7 cellular contexts compared by ENCODE assay signal in the genomic region with DNA sequence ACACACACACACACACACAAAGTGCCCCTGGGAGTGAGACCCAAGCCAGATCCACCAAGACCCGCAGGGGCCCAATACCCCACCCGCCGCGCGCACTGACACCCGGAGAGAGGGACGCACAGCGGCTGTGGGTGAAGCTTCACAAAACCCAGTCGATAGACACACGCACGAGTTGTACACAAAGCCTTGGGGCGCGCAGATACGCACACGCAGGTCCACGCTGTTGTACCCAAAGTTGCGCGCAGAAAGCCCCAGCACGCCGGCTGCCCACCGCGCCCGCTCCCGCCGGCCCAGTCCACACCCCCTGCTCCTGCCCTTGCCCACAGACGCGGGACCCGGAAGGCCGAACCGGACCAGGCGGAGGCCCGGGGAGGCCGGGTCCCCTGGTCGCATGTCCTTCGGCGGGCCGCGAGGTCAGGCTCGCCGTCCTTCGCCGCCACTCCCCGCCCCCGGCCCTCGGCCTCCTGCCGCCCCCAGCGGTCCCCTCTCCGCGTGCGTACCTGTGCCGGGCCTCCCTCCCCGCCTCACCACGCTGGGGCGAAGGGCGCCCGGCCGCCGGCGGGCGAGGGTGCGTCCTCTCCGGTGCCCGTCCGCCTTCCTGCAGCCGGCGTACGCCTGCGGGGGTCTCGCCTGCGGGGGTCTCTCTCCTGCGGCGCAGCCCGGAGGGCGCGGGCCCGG. TPM values are rescaled to one million over a fixed set of nuclear protein-coding genes. Genes with fewer than 3 reads are reported as not detected.
A peak's percentile ranks its signal among the peaks of the same experiment; 100 is the strongest.
DNase-seq lines count a peak whose midpoint lies in the region; ATAC-seq, FAIRE-seq and TF ChIP-seq lines count a peak whose summit lies in the region.

A gene (minus strand): TSS at position 344 of the 678 bp plus-strand sequence. CDS start 1,180 bp downstream, outside the sequence.

- peaks cover 3% of the 10 kb centered on the region in 2 donors for H3K4me1 ChIP-seq in small intestine (ENCODE audit: control insufficient read depth in 2 of 2, insufficient read depth in 1 of 2, low read depth in 1 of 2, low read length in 1 of 2)

- H3K36me3 ChIP-seq in small intestine (ENCODE audit: control insufficient read depth in 2 of 2, insufficient read depth in 2 of 2, low read length in 2 of 2) = no peaks in the 10 kb centered on the region

- no peaks in the 10 kb centered on the region for H3K27me3 ChIP-seq in small intestine (ENCODE audit: control insufficient read depth in 2 of 2, insufficient read depth in 2 of 2, low read length in 2 of 2)

- no peak for DNase-seq in HFFc6
- peak; percentile 27 for DNase-seq in WTC11 (ENCODE audit: low spot score)
- peak; percentile 27 for DNase-seq in left cardiac atrium
- DNase-seq in small intestine = peak; percentile 23
- no peak for DNase-seq in AML-193 (lab: John Stamatoyannopoulos, UW)
- DNase-seq in NCI-H1930 (lab: John Stamatoyannopoulos, UW) = no peak

- POLR2A ChIA-PET in WTC11 (lab: Charles Lee) = interaction anchor here (0.9 kb wide), 1 partner anchor 12 kb away, joined by 3 read pairs; no protein-coding TSS in a partner anchor

- H3K27me3 Mint-ChIP-seq in HFFc6 (ENCODE audit: insufficient read depth) (peaks cover 34% of the 10 kb centered on the region), WTC11 (ENCODE audit: low read depth) (peaks cover 32% of the 10 kb centered on the region)

- H3K9me3 ChIP-seq in small intestine (ENCODE audit: control insufficient read depth, low read depth) = no peaks in the 10 kb centered on the region

- H3K27ac Mint-ChIP-seq in HFFc6 (no peak within 1 kb of the TSS), WTC11 (no peak within 1 kb of the TSS)

- ATAC-seq in WTC11 (peak; percentile 7), left cardiac atrium (peak; percentile 15 to 34), HG03432 (IDR thresholded peaks at IDR 0.05; ENCODE audit: unreplicated experiment) (no peak)

- no peak within 1 kb of the TSS for H3K27ac ChIP-seq in small intestine (ENCODE audit: low read depth in 1 of 2, low read length in 1 of 2)

- FAIRE-seq in small intestine (lab: Jason Lieb, UNC) = no peak

- intact Hi-C loops in left cardiac atrium (cut with DNase I) = no loop called here

- no peaks in the 10 kb centered on the region for H3K9me3 Mint-ChIP-seq in HFFc6
- no peaks in the 10 kb centered on the region for H3K9me3 Mint-ChIP-seq in WTC11

- peak within 1 kb of the TSS; percentile 22; the same call in 1 of the 2 replicates for H3K4me3 Mint-ChIP-seq in HFFc6
- peak within 1 kb of the TSS; percentile 75 for H3K4me3 Mint-ChIP-seq in WTC11

- TF ChIP-seq CTCF in HFFc6 (IDR thresholded peaks at IDR 0.05) (no peak), WTC11 (IDR thresholded peaks at IDR 0.05) (no peak)

- H3K4me3 ChIP-seq in small intestine (ENCODE audit: low read depth in 1 of 2, low read length in 2 of 2) = peak within 1 kb of the TSS in 1 of 2 donors; percentile 62

- no peaks in the 10 kb centered on the region for H3K36me3 Mint-ChIP-seq in HFFc6 (ENCODE audit: low read depth)
- no peaks in the 10 kb centered on the region for H3K36me3 Mint-ChIP-seq in WTC11

- H3K4me1 Mint-ChIP-seq in HFFc6 (ENCODE audit: low read depth) = no peaks in the 10 kb centered on the region
- H3K4me1 Mint-ChIP-seq in WTC11 = peaks cover 21% of the 10 kb centered on the region

- 1 to 2% (median 2%) methylated on average over 52 to 76 of the region's 76 CpGs for WGBS in small intestine, 3 donors

- CTCF ChIA-PET in WTC11 (lab: Charles Lee) = interaction anchor here (0.7 to 1.3 kb wide), 8 partner anchors 13 to 281 kb away, joined by 3 to 8 read pairs (median 3); a partner anchor contains a TSS

TF ChIP-seq in WTC11, 78 proteins besides CTCF, POLR2A, EP300 and RAD21:
- TF ChIP-seq ZNF219 (CRISPR knock-in tag; IDR thresholded peaks at IDR 0.05; ENCODE audit: borderline replicate concordance) = no peak
- TF ChIP-seq ZNF423 (CRISPR knock-in tag; IDR thresholded peaks at IDR 0.05) = peak; percentile 50; the same call in 1 of the 2 replicates

RNA-seq across cellular contexts. Expression of the gene that starts here (rescaled TPM):
- not detected for total RNA-seq in HFFc6 (2021; fragmentation: NEBNext Ultra II Directional; extraction: Animal tissue kit (Norgen Biotek cat#: 25700))
- total RNA-seq in WTC11 (2021) = 7.3 to 10.9 TPM (median 8.4 TPM) in 3 replicates
- 1 to 10 TPM; 6.4 to 6.5 TPM for total RNA-seq in left cardiac atrium
- 10 to 100 TPM; 10.5 to 68.7 (median 17.6) TPM for polyA plus RNA-seq in small intestine

Comparison
In these comparisons a context has a peak if more than half of its experiments do, and no peak if none do; other contexts are left out.
1. DNase-seq: peak in WTC11 (single experiment), left cardiac atrium (single experiment) and small intestine (single experiment); none in HFFc6 (single experiment), AML-193 (0 of 2) and NCI-H1930 (0 of 2).